ENCODE assay signal across 1 cellular context in the genomic region with DNA sequence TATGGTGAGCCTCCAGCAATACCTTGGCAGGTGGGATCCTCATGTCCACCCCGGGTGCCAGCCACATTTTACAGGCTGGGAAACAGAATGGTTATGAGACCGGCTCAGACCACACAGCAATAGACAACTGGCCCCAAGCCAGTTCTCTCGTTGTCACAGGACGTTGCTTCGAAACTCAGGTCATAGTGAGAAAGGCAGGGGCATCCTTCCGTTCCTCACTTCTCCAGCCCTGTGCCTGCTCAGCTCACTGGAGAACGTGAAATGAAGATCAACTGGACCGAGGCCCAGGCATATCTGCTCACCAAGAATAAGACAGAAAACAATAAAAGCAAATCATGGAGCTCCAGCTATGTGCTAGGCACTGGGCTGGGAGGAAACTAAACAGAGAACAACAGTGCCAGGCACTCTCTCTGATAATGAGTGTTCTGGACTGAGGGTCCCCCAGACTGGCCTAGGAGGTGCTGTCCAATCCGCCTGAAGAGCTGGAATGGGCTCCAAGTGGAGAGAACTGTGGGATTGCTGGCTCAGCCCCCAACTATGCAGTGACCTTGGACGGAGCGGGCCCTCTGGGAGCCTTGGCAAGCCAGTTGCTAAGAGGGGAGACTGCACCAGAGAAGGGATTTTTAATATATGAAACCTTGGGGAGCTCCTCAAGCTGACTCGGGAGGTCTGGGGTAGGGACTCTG.
TF ChIP-seq lines count a peak whose summit lies in the region.

No MANE protein-coding gene starts in this region.

TF ChIP-seq in HepG2, 621 proteins besides CTCF, POLR2A, EP300 and RAD21:
- TF ChIP-seq ZNF674 (CRISPR knock-in tag; IDR thresholded peaks at IDR 0.05; ENCODE audit: low read depth) (no peak), ZNF768 (CRISPR knock-in tag; IDR thresholded peaks at IDR 0.05) (peak; percentile 75)
